Comparison of ENCODE assay signal across 8 cellular contexts in the genomic region with DNA sequence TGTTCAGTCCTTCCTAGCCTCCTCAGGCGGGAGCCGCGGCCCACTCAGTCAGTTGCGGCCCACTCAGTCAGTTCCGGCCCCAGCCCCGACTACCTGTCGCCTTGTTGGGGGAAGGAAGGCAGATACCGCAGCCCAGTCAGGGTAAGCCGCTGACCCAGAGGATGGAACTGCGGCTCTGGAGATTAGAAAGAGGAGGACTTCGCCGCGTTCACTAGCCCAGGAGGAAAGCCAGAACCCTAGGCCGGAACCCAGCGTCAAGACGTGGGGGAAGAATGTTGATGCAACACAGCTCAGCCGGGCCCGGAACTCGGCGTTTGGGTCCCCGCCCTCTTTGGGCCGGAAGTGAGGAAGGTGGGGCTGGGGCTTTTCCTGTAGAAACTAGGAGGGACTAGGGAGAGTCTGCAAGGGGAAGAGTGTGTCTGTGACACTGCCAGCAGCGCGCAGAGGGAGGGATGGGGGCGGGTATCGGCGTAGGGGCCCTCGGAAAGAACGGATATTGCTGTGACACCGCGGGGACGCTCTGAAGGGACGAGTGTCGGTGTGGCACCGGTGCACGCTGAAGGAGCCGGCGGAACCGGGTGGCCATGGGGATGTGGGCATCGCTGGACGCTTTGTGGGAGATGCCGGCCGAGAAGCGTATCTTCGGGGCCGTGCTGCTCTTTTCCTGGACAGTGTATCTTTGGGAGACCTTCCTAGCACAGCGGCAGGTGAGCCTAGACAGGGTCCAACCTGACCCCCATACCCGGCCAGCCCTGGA. TPM values are rescaled to one million over a fixed set of nuclear protein-coding genes. Genes with fewer than 3 reads are reported as not detected.
A peak's percentile ranks its signal among the peaks of the same experiment; 100 is the strongest.
DNase-seq lines count a peak whose midpoint lies in the region; TF ChIP-seq lines count a peak whose summit lies in the region.

Gene ZMPSTE24, plus strand, starts transcription at position 549 of the 757 bp plus-strand sequence. Its CDS starts 36 bp downstream, at position 585.

- peaks cover 22% of the 10 kb centered on the region for H3K4me1 Mint-ChIP-seq in nephron
- H3K4me1 Mint-ChIP-seq in stimulated activated naive CD8-positive, alpha-beta T cell treated with anti-CD3 and anti-CD28 coated beads, Interleukin-15, Interleukin-2, amounts not matched to agents 100 ng/mL and 50 ng/mL, for 24 hours (ENCODE audit: low read depth), result peaks cover 50% of the 10 kb centered on the region

- peak within 1 kb of the TSS; percentile 97 to 98 (median 97) for H3K4me3 Mint-ChIP-seq in nephron
- H3K4me3 Mint-ChIP-seq in stimulated activated naive CD8-positive, alpha-beta T cell treated with anti-CD3 and anti-CD28 coated beads, Interleukin-15, Interleukin-2, amounts not matched to agents 100 ng/mL and 50 ng/mL, for 24 hours, result peak within 1 kb of the TSS; percentile 92

- H3K27me3 Mint-ChIP-seq in nephron (ENCODE audit: low read depth), result no peaks in the 10 kb centered on the region
- H3K27me3 Mint-ChIP-seq in stimulated activated naive CD8-positive, alpha-beta T cell treated with anti-CD3 and anti-CD28 coated beads, Interleukin-15, Interleukin-2, amounts not matched to agents 100 ng/mL and 50 ng/mL, for 24 hours, result no peaks in the 10 kb centered on the region

- peak within 1 kb of the TSS; percentile 98 to 99 (median 98) for H3K27ac Mint-ChIP-seq in nephron
- peak within 1 kb of the TSS; percentile 97 for H3K27ac Mint-ChIP-seq in stimulated activated naive CD8-positive, alpha-beta T cell treated with anti-CD3 and anti-CD28 coated beads, Interleukin-15, Interleukin-2, amounts not matched to agents 100 ng/mL and 50 ng/mL, for 24 hours

- H3K36me3 Mint-ChIP-seq in nephron (ENCODE audit: low read depth), result peaks cover 22% of the 10 kb centered on the region
- peaks cover 37% of the 10 kb centered on the region for H3K36me3 Mint-ChIP-seq in stimulated activated naive CD8-positive, alpha-beta T cell treated with anti-CD3 and anti-CD28 coated beads, Interleukin-15, Interleukin-2, amounts not matched to agents 100 ng/mL and 50 ng/mL, for 24 hours (ENCODE audit: low read depth)

- peak within 1 kb of the TSS; percentile 98 for H3K4me3 ChIP-seq in H7 (ENCODE audit: insufficient read depth, low read depth, low read length)
- H3K4me3 ChIP-seq in MG63, result peak within 1 kb of the TSS; percentile 89
- H3K4me3 ChIP-seq in fibroblast of the aortic adventitia (ENCODE audit: low read depth, low read length), result peak within 1 kb of the TSS; percentile 82

- H3K9me3 Mint-ChIP-seq in nephron, result no peaks in the 10 kb centered on the region
- no peaks in the 10 kb centered on the region for H3K9me3 Mint-ChIP-seq in stimulated activated naive CD8-positive, alpha-beta T cell treated with anti-CD3 and anti-CD28 coated beads, Interleukin-15, Interleukin-2, amounts not matched to agents 100 ng/mL and 50 ng/mL, for 24 hours

- H3K27me3 ChIP-seq in H7 (ENCODE audit: control insufficient read depth, insufficient read depth, low read length), result no peaks in the 10 kb centered on the region
- no peaks in the 10 kb centered on the region for H3K27me3 ChIP-seq in MG63

- H3K36me3 ChIP-seq in H7 (replicated peaks; ENCODE audit: control insufficient read depth, insufficient read depth, low read length) (peaks cover 8% of the 10 kb centered on the region), MG63 (peaks cover 29% of the 10 kb centered on the region)

- H3K9me3 ChIP-seq in MG63, result no peaks in the 10 kb centered on the region

- TF ChIP-seq CTCF in fibroblast of the aortic adventitia (IDR thresholded peaks at IDR 0.05; ENCODE audit: insufficient read depth, low read length), result no peak
- TF ChIP-seq CTCF in nephron (IDR thresholded peaks at IDR 0.05; ENCODE audit: unreplicated experiment in 3 of 3), result no peak

- DNase-seq in ELF-1 (ENCODE audit: low read depth, low spot score), result peak; percentile 99
- peak; percentile 92 for DNase-seq in H7
- DNase-seq in MG63, result peak; percentile 97
- DNase-seq in SHP77 treated with DMSO at 0.1 percent for 48 hours (lab: John Stamatoyannopoulos, UW), result peak; percentile 89
- peak; percentile 98 for DNase-seq in activated effector memory CD4-positive, alpha-beta T cell treated with anti-CD3 and anti-CD28 coated beads, Interleukin-2, amount 50 U/mL, for 16 hours
- DNase-seq in fibroblast of the aortic adventitia (ENCODE audit: low read depth), result peak; percentile 98

RNA-seq across cellular contexts. Expression of gene ZMPSTE24, which starts in this region (rescaled TPM):
- 31.3 and 37.9 TPM in 2 replicates for total RNA-seq in H7 (2014; rRNA removed; shearing (Covaris generic))
- total RNA-seq in MG63 (2014; rRNA removed; shearing (Covaris generic); ENCODE audit: low replicate concordance), result 36.7 and 52.8 TPM in 2 replicates
- total RNA-seq in fibroblast of the aortic adventitia (ENCODE audit: low replicate concordance), result 41.0 and 103 TPM in 2 replicates

Comparison
In these comparisons a context has a peak if more than half of its experiments do, and no peak if none do; other contexts are left out.
1. Peak in every context shown above with its lines: DNase-seq and H3K4me3 ChIP-seq.